15 cellular contexts compared by ENCODE assay signal in genomic region chr12:94536040-94536965, GRCh38.
DNase-seq lines count a peak whose midpoint lies in the region; TF ChIP-seq lines count a peak whose summit lies in the region.
"Had no signal": no experiment of that assay in that cellular context is flagged by ENCODE, and none has a peak within 500 bp of the region (broad histone marks: within the 10 kb centered on the region; RNA-seq: fewer than 3 reads in every experiment).

No MANE protein-coding gene starts in this region.

- H3K27me3 ChIP-seq in neural progenitor cell (no peaks in the 10 kb centered on the region), stomach (no peaks in the 10 kb centered on the region)
- H3K27me3 ChIP-seq: Peyer's patch had no signal

- H3K4me1 ChIP-seq in neural progenitor cell (peaks cover 23% of the 10 kb centered on the region), stomach (peaks cover 0 to 5% (median 0%) of the 10 kb centered on the region in 4 donors)
- H3K4me1 ChIP-seq: Peyer's patch had no signal

- no peak overlapping the region for H3K4me3 ChIP-seq in neural progenitor cell
- H3K4me3 ChIP-seq in stomach = no peak overlapping the region
- H3K4me3 ChIP-seq: Peyer's patch had no signal

- intact Hi-C loops in stomach (cut with DNase I; ENCODE audit: low total_unique reads) = no loop called here

- H3K9me3 ChIP-seq in neural progenitor cell (ENCODE audit: low read depth) (no peaks in the 10 kb centered on the region), stomach (no peaks in the 10 kb centered on the region)
- H3K9me3 ChIP-seq: Peyer's patch had no signal

- H3K9me3 Mint-ChIP-seq in neural progenitor cell = no peaks in the 10 kb centered on the region

- H3K27me3 Mint-ChIP-seq in neural progenitor cell (ENCODE audit: insufficient read depth, low read depth) = peaks cover 20% of the 10 kb centered on the region

- H3K4me3 Mint-ChIP-seq in neural progenitor cell = no peak overlapping the region

- no peak overlapping the region for H3K9ac ChIP-seq in neural progenitor cell
- H3K9ac ChIP-seq: KMS-11 had no signal

- no peak overlapping the region for H3K27ac ChIP-seq in neural progenitor cell
- no peak overlapping the region for H3K27ac ChIP-seq in stomach
- H3K27ac ChIP-seq: KMS-11, Peyer's patch had no signal

- H3K36me3 Mint-ChIP-seq in neural progenitor cell = no peaks in the 10 kb centered on the region

- H3K79me2 ChIP-seq in neural progenitor cell (ENCODE audit: low read depth) = no peaks in the 10 kb centered on the region

- no peak for TF ChIP-seq CTCF in neural progenitor cell (IDR thresholded peaks at IDR 0.05)
- no peak for TF ChIP-seq CTCF in stomach (IDR thresholded peaks at IDR 0.05)

- DNase-seq in NCI-H345 (lab: John Stamatoyannopoulos, UW) (peak; percentile 30), NCI-H345 treated with DMSO at 0.1 percent for 48 hours (lab: John Stamatoyannopoulos, UW; ENCODE audit: unreplicated experiment) (no peak), NCI-H1092 (lab: John Stamatoyannopoulos, UW) (peak; percentile 31), epidermal melanocyte (ENCODE audit: insufficient read length, low spot score) (peak; percentile 41), neural progenitor cell (ENCODE audit: low spot score) (no peak), AG20443 (ENCODE audit: low spot score) (no peak), OCI-M1 (lab: John Stamatoyannopoulos, UW) (no peak), stomach (no peak)
- DNase-seq: C1 segment of cervical spinal cord, DMS 273 treated with DMSO at 0.1 percent for 48 hours, NCI-H1048, NCI-H1694 treated with DMSO at 0.1 percent for 48 hours, NCI-H446 treated with DMSO at 0.1 percent for 48 hours, Peyer's patch had no signal

- H3K4me2 ChIP-seq in neural progenitor cell = peak overlapping the region; percentile 54
- H3K4me2 ChIP-seq: KMS-11 had no signal

- H4K20me1 ChIP-seq in neural progenitor cell (ENCODE audit: low read depth) = no peaks in the 10 kb centered on the region

- peaks cover 12% of the 10 kb centered on the region for H3F3A ChIP-seq in neural progenitor cell (ENCODE audit: low read depth)

- peak overlapping the region; percentile 96 for H3K27ac Mint-ChIP-seq in neural progenitor cell

- WGBS in stomach, 5 donors = 67 to 85% (median 74%) methylated on average over 11 of the region's 11 CpGs

- TF ChIP-seq EP300 in stomach (IDR thresholded peaks at IDR 0.05) = no peak

- H3K36me3 ChIP-seq in neural progenitor cell = no peaks in the 10 kb centered on the region
- no peaks in the 10 kb centered on the region for H3K36me3 ChIP-seq in stomach
- H3K36me3 ChIP-seq: Peyer's patch had no signal

- TF ChIP-seq POLR2A in stomach (IDR thresholded peaks at IDR 0.05) = no peak

- peak overlapping the region; percentile 34 for H2AFZ ChIP-seq in neural progenitor cell (replicated peaks)

- peaks cover 39% of the 10 kb centered on the region for H3K4me1 Mint-ChIP-seq in neural progenitor cell

Comparison
In these comparisons a context has a peak if more than half of its experiments do, and no peak if none do; other contexts are left out.
1. DNase-seq: peak in NCI-H345 (single experiment), NCI-H1092 (single experiment) and epidermal melanocyte (single experiment); none in NCI-H345 treated with DMSO at 0.1 percent for 48 hours (single experiment), neural progenitor cell (single experiment), AG20443 (single experiment), OCI-M1 (single experiment) and stomach (single experiment).